Comparison of ENCODE assay signal across 28 cellular contexts in the genomic region with DNA sequence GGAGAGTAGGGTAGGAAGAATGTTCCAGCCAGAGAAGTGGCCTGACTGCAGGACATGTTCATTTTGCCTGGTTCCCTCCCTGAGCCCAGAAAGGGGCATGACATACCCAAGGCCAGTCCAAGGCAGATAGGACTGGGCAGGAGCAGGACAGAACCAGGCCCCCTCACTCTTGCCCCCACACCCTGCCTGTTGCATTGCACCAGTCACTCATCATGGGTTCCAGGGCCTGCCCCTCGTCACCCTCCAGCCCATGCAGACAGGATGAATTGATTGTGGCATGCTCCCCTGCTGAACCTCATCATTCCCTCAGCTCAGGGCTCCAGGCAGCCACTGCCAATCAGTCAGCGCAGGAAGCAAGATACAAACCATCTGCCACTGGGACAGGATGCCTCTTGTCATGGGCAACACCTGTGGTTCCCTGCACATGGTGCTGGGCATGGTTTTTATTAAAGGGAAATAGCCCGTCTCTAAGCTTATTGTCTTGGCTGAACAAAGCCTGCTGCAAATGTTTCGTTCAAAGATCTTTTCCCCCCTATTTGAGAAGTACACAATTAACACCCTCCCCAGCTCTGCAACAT. TPM values are rescaled to one million over a fixed set of nuclear protein-coding genes. Genes with fewer than 3 reads are reported as not detected.
"Had no signal": no experiment of that assay in that cellular context is flagged by ENCODE, and none has a peak within 500 bp of the region (broad histone marks: within the 10 kb centered on the region; RNA-seq: fewer than 3 reads in every experiment).

No MANE protein-coding gene starts in this region.

- H3K36me3 Mint-ChIP-seq: stimulated activated effector memory CD8-positive, alpha-beta T cell treated with anti-CD3 and anti-CD28 coated beads, Interleukin-12 subunit alpha, Interleukin-12 subunit beta, amount 100 ng/mL, for 72 hours; type B pancreatic cell had no signal

- H3K4me1 Mint-ChIP-seq: activated naive CD8-positive, alpha-beta T cell treated with anti-CD3 and anti-CD28 coated beads for 36 hours; nephron; stimulated activated effector memory CD8-positive, alpha-beta T cell treated with anti-CD3 and anti-CD28 coated beads, Interleukin-12 subunit alpha, Interleukin-12 subunit beta, amount 100 ng/mL, for 72 hours had no signal

- H3K27ac Mint-ChIP-seq: activated naive CD4-positive, alpha-beta T cell treated with anti-CD3 and anti-CD28 coated beads for 36 hours; activated naive CD8-positive, alpha-beta T cell treated with anti-CD3 and anti-CD28 coated beads for 36 hours; nephron; stimulated activated effector memory CD8-positive, alpha-beta T cell treated with anti-CD3 and anti-CD28 coated beads, Interleukin-12 subunit alpha, Interleukin-12 subunit beta, amount 100 ng/mL, for 72 hours; stimulated activated naive CD8-positive, alpha-beta T cell treated with anti-CD3 and anti-CD28 coated beads, Interleukin-15, Interleukin-2, amounts not matched to agents 100 ng/mL and 50 ng/mL, for 24 hours; T-helper 1 cell treated with Interleukin-12 subunit alpha and Interleukin-12 subunit beta and Interleukin-4 antibody, amounts not matched to agents 30 μg/mL and 1 μg/mL, for 36 hours; type B pancreatic cell had no signal

- ATAC-seq: activated CD4-positive, CD25-positive, alpha-beta regulatory T cell treated with anti-CD3 and anti-CD28 coated beads, Interleukin-2, amount 50 U/mL, for 24 hours; heart right ventricle; pancreas; psoas muscle had no signal

- H3K9me3 Mint-ChIP-seq: stimulated activated naive CD8-positive, alpha-beta T cell treated with anti-CD3 and anti-CD28 coated beads, Interleukin-15, Interleukin-2, amounts not matched to agents 100 ng/mL and 50 ng/mL, for 24 hours; type B pancreatic cell had no signal

- H3K4me3 Mint-ChIP-seq: activated naive CD4-positive, alpha-beta T cell treated with anti-CD3 and anti-CD28 coated beads for 36 hours; activated naive CD8-positive, alpha-beta T cell treated with anti-CD3 and anti-CD28 coated beads for 36 hours; nephron; stimulated activated effector memory CD8-positive, alpha-beta T cell treated with anti-CD3 and anti-CD28 coated beads, Interleukin-12 subunit alpha, Interleukin-12 subunit beta, amount 100 ng/mL, for 72 hours; stimulated activated naive CD8-positive, alpha-beta T cell treated with anti-CD3 and anti-CD28 coated beads, Interleukin-15, Interleukin-2, amounts not matched to agents 100 ng/mL and 50 ng/mL, for 24 hours; T-helper 1 cell treated with Interleukin-12 subunit alpha and Interleukin-12 subunit beta and Interleukin-4 antibody, amounts not matched to agents 30 μg/mL and 1 μg/mL, for 36 hours; type B pancreatic cell had no signal

- DNase-seq: activated CD4-positive, alpha-beta T cell treated with anti-CD3 and anti-CD28 coated beads for 48 hours; activated CD4-positive, alpha-beta T cell treated with anti-CD3 and anti-CD28 coated beads, Interleukin-2, amount 50 U/mL, for 48 hours; activated CD8-positive, alpha-beta memory T cell treated with anti-CD3 and anti-CD28 coated beads for 24 hours; activated effector memory CD4-positive, alpha-beta T cell treated with anti-CD3 and anti-CD28 coated beads, Interleukin-2, amount 50 U/mL, for 16 hours; activated naive CD4-positive, alpha-beta T cell treated with anti-CD3 and anti-CD28 coated beads for 36 hours; activated naive CD8-positive, alpha-beta T cell treated with anti-CD3 and anti-CD28 coated beads for 36 hours; adrenal gland; brain microvascular endothelial cell; dermis blood vessel endothelial cell; effector CD4-positive, alpha-beta T cell; esophagus squamous epithelium; foreskin melanocyte; heart right ventricle; pancreas; psoas muscle; sigmoid colon; small intestine; stimulated activated CD4-positive, alpha-beta T cell treated with anti-CD3 and anti-CD28 coated beads, Interleukin-4, amount 100 ng/mL, for 24 hours; T-helper 9 cell; uterus had no signal

RNA-seq across cellular contexts. Expression of a gene that starts 48.9 kb away (rescaled TPM):
- total RNA-seq: activated naive CD4-positive, alpha-beta T cell treated with anti-CD3 and anti-CD28 coated beads for 36 hours; activated naive CD8-positive, alpha-beta T cell treated with anti-CD3 and anti-CD28 coated beads for 36 hours; ascending aorta; psoas muscle; thoracic aorta had no signal
